ENCODE assay signal across 21 cellular contexts in genomic region chr6:136086686-136087085, GRCh38.
DNase-seq lines count a peak whose midpoint lies in the region; ATAC-seq and FAIRE-seq lines count a peak whose summit lies in the region.
"Had no signal": no experiment of that assay in that cellular context is flagged by ENCODE, and none has a peak within 500 bp of the region (broad histone marks: within the 10 kb centered on the region; RNA-seq: fewer than 3 reads in every experiment).

No MANE protein-coding gene starts in this region.

- peak overlapping the region; percentile 25 for H3K4me3 ChIP-seq in MG63
- H3K4me3 ChIP-seq: GM12878, lung, suprapubic skin had no signal

- peak; percentile 91 for DNase-seq in MG63
- DNase-seq in fibroblast of gingiva (ENCODE audit: low read depth), result peak; percentile 14
- DNase-seq in middle frontal gyrus (ENCODE audit: extremely low spot score, low spot score), result peak; percentile 31
- DNase-seq in stromal cell of bone marrow (ENCODE audit: low read depth), result peak; percentile 47
- DNase-seq in GDM1 (lab: John Stamatoyannopoulos, UW), result no peak
- no peak for DNase-seq in stimulated activated CD4-positive, alpha-beta T cell treated with anti-CD3 and anti-CD28 coated beads, Interleukin-4, amount 100 ng/mL, for 24 hours
- DNase-seq in urothelium cell line (ENCODE audit: low spot score), result no peak
- DNase-seq: activated CD4-positive, alpha-beta T cell treated with anti-CD3 and anti-CD28 coated beads for 48 hours; endodermal cell; GF-D8; immature natural killer cell; naive B cell; NCI-H1417 treated with DMSO at 0.1 percent for 48 hours; NCI-H748 treated with DMSO at 0.1 percent for 48 hours; SHP77 treated with DMSO at 0.1 percent for 48 hours; stimulated activated CD8-positive, alpha-beta memory T cell treated with anti-CD3 and anti-CD28 coated beads, Interleukin-4, amount 100 ng/mL, for 48 hours; T-helper 1 cell had no signal

- ATAC-seq in HG03439 (IDR thresholded peaks at IDR 0.05; ENCODE audit: unreplicated experiment), result no peak
- ATAC-seq: GM12878 had no signal

- no peaks in the 10 kb centered on the region for H3K9me3 ChIP-seq in MG63
- H3K9me3 ChIP-seq: suprapubic skin had no signal

- H3K27me3 ChIP-seq in MG63, result no peaks in the 10 kb centered on the region
- H3K27me3 ChIP-seq: suprapubic skin had no signal

- no peak for FAIRE-seq in urothelium cell line (lab: Jason Lieb, UNC)
- FAIRE-seq: GM12878 had no signal

- peaks cover 2% of the 10 kb centered on the region; the same call in 1 of the 2 replicates for H3K36me3 ChIP-seq in MG63
- H3K36me3 ChIP-seq: suprapubic skin had no signal

Comparison
In these comparisons a context has a peak if more than half of its experiments do, and no peak if none do; other contexts are left out.
1. DNase-seq: peak in MG63 (single experiment), fibroblast of gingiva (single experiment), middle frontal gyrus (single experiment) and stromal cell of bone marrow (single experiment); none in GDM1 (single experiment), stimulated activated CD4-positive, alpha-beta T cell treated with anti-CD3 and anti-CD28 coated beads, Interleukin-4, amount 100 ng/mL, for 24 hours (single experiment) and urothelium cell line (single experiment).